In genomic region chr5:139293504-139294371, GRCh38 we compare ENCODE assay signal across 8 cellular contexts. TPM values are rescaled to one million over a fixed set of nuclear protein-coding genes. Genes with fewer than 3 reads are reported as not detected.
DNase-seq lines count a peak whose midpoint lies in the region; ATAC-seq and TF ChIP-seq lines count a peak whose summit lies in the region.

A gene with protein sequence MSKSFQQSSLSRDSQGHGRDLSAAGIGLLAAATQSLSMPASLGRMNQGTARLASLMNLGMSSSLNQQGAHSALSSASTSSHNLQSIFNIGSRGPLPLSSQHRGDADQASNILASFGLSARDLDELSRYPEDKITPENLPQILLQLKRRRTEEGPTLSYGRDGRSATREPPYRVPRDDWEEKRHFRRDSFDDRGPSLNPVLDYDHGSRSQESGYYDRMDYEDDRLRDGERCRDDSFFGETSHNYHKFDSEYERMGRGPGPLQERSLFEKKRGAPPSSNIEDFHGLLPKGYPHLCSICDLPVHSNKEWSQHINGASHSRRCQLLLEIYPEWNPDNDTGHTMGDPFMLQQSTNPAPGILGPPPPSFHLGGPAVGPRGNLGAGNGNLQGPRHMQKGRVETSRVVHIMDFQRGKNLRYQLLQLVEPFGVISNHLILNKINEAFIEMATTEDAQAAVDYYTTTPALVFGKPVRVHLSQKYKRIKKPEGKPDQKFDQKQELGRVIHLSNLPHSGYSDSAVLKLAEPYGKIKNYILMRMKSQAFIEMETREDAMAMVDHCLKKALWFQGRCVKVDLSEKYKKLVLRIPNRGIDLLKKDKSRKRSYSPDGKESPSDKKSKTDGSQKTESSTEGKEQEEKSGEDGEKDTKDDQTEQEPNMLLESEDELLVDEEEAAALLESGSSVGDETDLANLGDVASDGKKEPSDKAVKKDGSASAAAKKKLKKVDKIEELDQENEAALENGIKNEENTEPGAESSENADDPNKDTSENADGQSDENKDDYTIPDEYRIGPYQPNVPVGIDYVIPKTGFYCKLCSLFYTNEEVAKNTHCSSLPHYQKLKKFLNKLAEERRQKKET (plus strand): TSS chr5:139293740. CDS start chr5:139307416, 13,676 bp downstream.

- no peak for TF ChIP-seq CTCF in ascending aorta (IDR thresholded peaks at IDR 0.05)
- TF ChIP-seq CTCF in vagina (IDR thresholded peaks at IDR 0.05) = no peak

- peaks cover 12 to 30% of the 10 kb centered on the region in 2 donors for H3K4me1 ChIP-seq in ascending aorta
- H3K4me1 ChIP-seq in right cardiac atrium (ENCODE audit: control insufficient read depth, insufficient read depth, low read length) = peaks cover 10% of the 10 kb centered on the region
- peaks cover 41% of the 10 kb centered on the region for H3K4me1 ChIP-seq in vagina

- under 1% methylated on average over 88 of the region's 88 CpGs for WGBS in right cardiac atrium

- peak; percentile 30 to 96 for TF ChIP-seq POLR2A in vagina (IDR thresholded peaks at IDR 0.05)

- ATAC-seq in GM18498 (IDR thresholded peaks at IDR 0.05; ENCODE audit: unreplicated experiment) = peak; percentile 83
- peak; percentile 79 for ATAC-seq in HG02943 (IDR thresholded peaks at IDR 0.05; ENCODE audit: low read depth, unreplicated experiment)
- peak; percentile 97 for ATAC-seq in right cardiac atrium

- intact Hi-C loops in ascending aorta (cut with DNase I) = loop anchor here (1.0 to 10.0 kb wide), 5 partner anchors 19 to 271 kb away; partner anchors contain the start of genes PAIP2, SPATA24, STING1 and UBE2D2
- intact Hi-C loops in right cardiac atrium (cut with DNase I) = no loop called here
- intact Hi-C loops in vagina (cut with DNase I) = no loop called here

- H3K9me3 ChIP-seq in ascending aorta (no peaks in the 10 kb centered on the region), right cardiac atrium (ENCODE audit: control insufficient read depth, low read length) (no peaks in the 10 kb centered on the region), vagina (no peaks in the 10 kb centered on the region)

- H3K9me3 Mint-ChIP-seq in T-helper 2 cell treated with Interferon-gamma antibody and Interleukin-4, amounts not matched to agents 5 μg/mL and 100 μg/mL, for 36 hours = no peaks in the 10 kb centered on the region

- no peaks in the 10 kb centered on the region for H3K27me3 Mint-ChIP-seq in T-helper 2 cell treated with Interferon-gamma antibody and Interleukin-4, amounts not matched to agents 5 μg/mL and 100 μg/mL, for 36 hours (ENCODE audit: low read depth)

- peak within 1 kb of the TSS; percentile 97 for H3K27ac Mint-ChIP-seq in T-helper 2 cell treated with Interferon-gamma antibody and Interleukin-4, amounts not matched to agents 5 μg/mL and 100 μg/mL, for 36 hours

- peaks cover 37% of the 10 kb centered on the region for H3K4me1 Mint-ChIP-seq in T-helper 2 cell treated with Interferon-gamma antibody and Interleukin-4, amounts not matched to agents 5 μg/mL and 100 μg/mL, for 36 hours (ENCODE audit: low read depth)

- H3K27ac ChIP-seq in ascending aorta (peak within 1 kb of the TSS; percentile 100), right cardiac atrium (ENCODE audit: low read length) (peak within 1 kb of the TSS; percentile 95), vagina (peak within 1 kb of the TSS; percentile 99)

- peak within 1 kb of the TSS; percentile 99 for H3K4me3 Mint-ChIP-seq in T-helper 2 cell treated with Interferon-gamma antibody and Interleukin-4, amounts not matched to agents 5 μg/mL and 100 μg/mL, for 36 hours

- H3K36me3 ChIP-seq in ascending aorta (no peaks in the 10 kb centered on the region), vagina (no peaks in the 10 kb centered on the region)

- H3K4me3 ChIP-seq in ascending aorta (peak within 1 kb of the TSS; percentile 88 to 89), right cardiac atrium (ENCODE audit: low read length) (peak within 1 kb of the TSS; percentile 50), vagina (peak within 1 kb of the TSS; percentile 88 to 96)

- DNase-seq in NCI-H1930 (lab: John Stamatoyannopoulos, UW) (peak; percentile 85 to 89), ascending aorta (ENCODE audit: low spot score in 2 of 2) (peak; percentile 78 to 97), right cardiac atrium (peak; percentile 97 to 98 (median 98)), putamen (ENCODE audit: low spot score) (peak; percentile 93), vagina (ENCODE audit: extremely low spot score in 2 of 2) (peak in 1 of 2 donors; percentile 94)
- peak; percentile 90 for DNase-seq in T-helper 2 cell treated with Interferon-gamma antibody and Interleukin-4, amounts not matched to agents 5 μg/mL and 100 μg/mL, for 36 hours (ENCODE audit: low spot score)

- H3K36me3 Mint-ChIP-seq in T-helper 2 cell treated with Interferon-gamma antibody and Interleukin-4, amounts not matched to agents 5 μg/mL and 100 μg/mL, for 36 hours (ENCODE audit: low read depth) = peaks cover 20% of the 10 kb centered on the region

- H3K27me3 ChIP-seq in ascending aorta (no peaks in the 10 kb centered on the region), right cardiac atrium (ENCODE audit: control insufficient read depth, insufficient read depth) (no peaks in the 10 kb centered on the region), vagina (no peaks in the 10 kb centered on the region)

RNA-seq across cellular contexts. Expression of the gene that starts here (rescaled TPM):
- 58.8 TPM for total RNA-seq in ascending aorta
- 100 to 1,000 TPM; 144 to 162 (median 147) TPM for total RNA-seq in right cardiac atrium
- 151 TPM for polyA plus RNA-seq in right cardiac atrium
- total RNA-seq in vagina = 126 TPM
